ENCODE assay signal across 17 cellular contexts in the genomic region with DNA sequence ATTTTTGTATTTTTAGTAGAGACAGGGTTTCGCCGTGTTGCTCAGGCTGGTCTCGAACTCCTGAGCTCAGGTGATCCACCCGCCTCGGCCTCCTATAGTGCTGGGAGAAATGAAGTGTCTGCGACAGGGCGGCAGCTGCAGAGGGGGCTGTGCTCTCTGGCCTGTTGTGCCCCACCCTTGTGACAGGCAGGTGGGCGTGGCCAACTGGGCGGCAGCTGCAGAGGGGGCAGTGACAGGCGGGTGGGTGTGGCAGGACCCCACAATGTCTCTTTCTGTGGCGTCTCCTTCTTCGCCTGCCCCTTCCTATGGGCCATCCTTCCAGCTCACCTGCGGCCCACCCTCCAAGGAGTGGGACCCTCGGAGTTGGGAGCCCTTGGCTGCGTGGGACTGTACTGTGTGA. TPM values are rescaled to one million over a fixed set of nuclear protein-coding genes. Genes with fewer than 3 reads are reported as not detected.
DNase-seq lines count a peak whose midpoint lies in the region; ATAC-seq and TF ChIP-seq lines count a peak whose summit lies in the region.
"Had no signal": no experiment of that assay in that cellular context is flagged by ENCODE, and none has a peak within 500 bp of the region (broad histone marks: within the 10 kb centered on the region; RNA-seq: fewer than 3 reads in every experiment).

No MANE protein-coding gene starts in this region.

- TF ChIP-seq CTCF in H9 (conservative IDR thresholded peaks at IDR 0.05) (no peak), PC-9 (conservative IDR thresholded peaks at IDR 0.05) (no peak), glutamatergic neuron (IDR thresholded peaks at IDR 0.05; ENCODE audit: partially characterized antibody, unreplicated experiment) (no peak), gastrocnemius medialis (IDR thresholded peaks at IDR 0.05 in 4 of 5, conservative IDR thresholded peaks at IDR 0.05 in 1 of 5) (no peak)

- H3K4me1 Mint-ChIP-seq in H9 (peaks cover 16 to 32% of the 10 kb centered on the region in 2 experiments), glutamatergic neuron (ENCODE audit: low read depth, unreplicated experiment) (peaks cover 26% of the 10 kb centered on the region)

- H4K20me1 ChIP-seq in H9 (ENCODE audit: control insufficient read depth, insufficient read depth, insufficient read length) (no peaks in the 10 kb centered on the region), PC-9 (ENCODE audit: insufficient read depth) (peaks cover 24% of the 10 kb centered on the region; the same call in 1 of the 2 replicates)

- H3K4me3 ChIP-seq in PC-9, result no peak overlapping the region
- peak overlapping the region in 1 of 4 donors; percentile 25 for H3K4me3 ChIP-seq in gastrocnemius medialis

- H4K91ac ChIP-seq in H9 (ENCODE audit: insufficient read length, low read depth, low read length), result no peak overlapping the region

- no peak overlapping the region for H4K5ac ChIP-seq in H9 (ENCODE audit: insufficient read length, low read depth, low read length)

- DNase-seq in H9 (no peak), PC-9 (no peak), glutamatergic neuron (peak; percentile 79), gastrocnemius medialis (peak in 1 of 2 donors; percentile 82), NCI-H2196 (lab: John Stamatoyannopoulos, UW; ENCODE audit: unreplicated experiment) (no peak)
- no peak for DNase-seq in NK-92 treated with Interleukin-12 subunit alpha and Interleukin-12 subunit beta, amount 100 ng/mL, for 24 hours (lab: John Stamatoyannopoulos, UW)
- DNase-seq: activated CD4-positive, alpha-beta memory T cell treated with anti-CD3 and anti-CD28 coated beads for 36 hours; anterior cingulate cortex; mammary epithelial cell; NCI-H1694 treated with DMSO at 0.1 percent for 48 hours; NCI-H774; nucleus accumbens; stimulated activated CD4-positive, alpha-beta T cell treated with anti-CD3 and anti-CD28 coated beads, Interleukin-12 subunit alpha, Interleukin-12 subunit beta, amount 100 ng/mL, for 4 hours had no signal

- H3K36me3 Mint-ChIP-seq in H9 (ENCODE audit: insufficient read depth in 1 of 3, low read depth in 3 of 3), result peaks cover 3 to 13% (median 12%) of the 10 kb centered on the region in 3 experiments; a peak in 6 of 7 replicates
- no peaks in the 10 kb centered on the region for H3K36me3 Mint-ChIP-seq in glutamatergic neuron (ENCODE audit: unreplicated experiment)

- peak overlapping the region in 2 of 3 experiments; percentile 66 to 70; a peak in 2 of 7 replicates for H3K27ac Mint-ChIP-seq in H9
- peak overlapping the region; percentile 93 for H3K27ac Mint-ChIP-seq in glutamatergic neuron (ENCODE audit: unreplicated experiment)
- H3K27ac Mint-ChIP-seq: activated CD4-positive, alpha-beta memory T cell treated with anti-CD3 and anti-CD28 coated beads for 36 hours had no signal

- CTCF ChIA-PET in PC-9 (lab: Charles Lee), result interaction anchor here (0.6 to 0.8 kb wide), 2 partner anchors 139 to 1602 kb away, joined by 3 to 4 read pairs; no protein-coding TSS in a partner anchor

- H3K27me3 ChIP-seq in H9 (ENCODE audit: insufficient read depth, low read length), result no peaks in the 10 kb centered on the region
- H3K27me3 ChIP-seq in PC-9 (ENCODE audit: insufficient read depth, low read depth), result no peaks in the 10 kb centered on the region
- no peaks in the 10 kb centered on the region for H3K27me3 ChIP-seq in gastrocnemius medialis

- no peaks in the 10 kb centered on the region for H3K4me1 ChIP-seq in H9 (ENCODE audit: insufficient read depth, low read length)
- peaks cover 31% of the 10 kb centered on the region for H3K4me1 ChIP-seq in PC-9 (replicated peaks; ENCODE audit: insufficient read depth)
- peaks cover 73 to 88% of the 10 kb centered on the region in 2 donors for H3K4me1 ChIP-seq in gastrocnemius medialis

- no peak overlapping the region for H2BK12ac ChIP-seq in H9 (ENCODE audit: insufficient read length, low read depth, low read length)

- ATAC-seq in gastrocnemius medialis (peak in 1 of 2 donors; percentile 4), GM18498 (IDR thresholded peaks at IDR 0.05; ENCODE audit: unreplicated experiment) (no peak), HG02763 (IDR thresholded peaks at IDR 0.05; ENCODE audit: unreplicated experiment) (no peak)

- H3K9me3 Mint-ChIP-seq in H9 (no peaks in the 10 kb centered on the region), glutamatergic neuron (ENCODE audit: unreplicated experiment) (peaks cover 9% of the 10 kb centered on the region)
- H3K9me3 Mint-ChIP-seq: activated CD4-positive, alpha-beta memory T cell treated with anti-CD3 and anti-CD28 coated beads for 36 hours; CD14-positive monocyte had no signal

- H2BK120ac ChIP-seq in H9 (ENCODE audit: low read depth, low read length, poor library complexity, severe bottlenecking), result no peak overlapping the region

- H3K79me1 ChIP-seq in H9 (ENCODE audit: insufficient read depth, low read depth, low read length, poor library complexity, severe bottlenecking), result peaks cover 4% of the 10 kb centered on the region

- H2BK20ac ChIP-seq in H9 (ENCODE audit: low read depth, low read length, poor library complexity, severe bottlenecking), result no peak overlapping the region

- no peak overlapping the region for H3K4ac ChIP-seq in H9 (ENCODE audit: low read depth, low read length)

- no peak overlapping the region for H3K18ac ChIP-seq in H9 (ENCODE audit: insufficient read length, low read depth, low read length)

- no peak overlapping the region for H2BK5ac ChIP-seq in H9 (ENCODE audit: insufficient read length, low read length)

- H3K36me3 ChIP-seq in PC-9 (ENCODE audit: low read depth), result no peaks in the 10 kb centered on the region
- peaks cover 0 to 18% of the 10 kb centered on the region in 2 donors for H3K36me3 ChIP-seq in gastrocnemius medialis

- H2BK15ac ChIP-seq in H9 (ENCODE audit: low read depth, low read length), result no peak overlapping the region

- no peak overlapping the region for H3K4me3 Mint-ChIP-seq in H9
- H3K4me3 Mint-ChIP-seq in glutamatergic neuron (ENCODE audit: unreplicated experiment), result peak overlapping the region; percentile 61
- H3K4me3 Mint-ChIP-seq: activated CD4-positive, alpha-beta memory T cell treated with anti-CD3 and anti-CD28 coated beads for 36 hours; CD14-positive monocyte had no signal

- intact Hi-C loops in PC-9 (cut with micrococcal nuclease; ENCODE audit: unreplicated experiment), result no loop called here
- intact Hi-C loops in gastrocnemius medialis (cut with DNase I; ENCODE audit: low total_unique reads), result loop anchor here (10.0 kb wide), 1 partner anchor 643 kb away; a partner anchor contains a TSS

- no peak overlapping the region for H2AFZ ChIP-seq in H9 (ENCODE audit: low read length)
- H2AFZ ChIP-seq in PC-9, result no peak overlapping the region

- H3K14ac ChIP-seq in H9 (ENCODE audit: insufficient read depth, low read length), result no peak overlapping the region

- no peak overlapping the region for H3K27ac ChIP-seq in H9 (ENCODE audit: insufficient read length, low read depth, low read length)
- peak overlapping the region; percentile 78; the same call in 1 of the 2 replicates for H3K27ac ChIP-seq in PC-9
- peak overlapping the region; percentile 94 to 98 (median 96) for H3K27ac ChIP-seq in gastrocnemius medialis
- H3K27ac ChIP-seq: HL-60 had no signal

- no peak overlapping the region for H3T11ph ChIP-seq in H9 (ENCODE audit: low read length)

- H3K79me2 ChIP-seq in H9 (ENCODE audit: insufficient read depth, low read length), result peaks cover 16% of the 10 kb centered on the region; the same call in 1 of the 2 replicates
- peaks cover 54% of the 10 kb centered on the region for H3K79me2 ChIP-seq in PC-9 (ENCODE audit: low read depth)

- no peak for TF ChIP-seq POLR2A in gastrocnemius medialis (IDR thresholded peaks at IDR 0.05)

- no peak overlapping the region for H3K56ac ChIP-seq in H9 (ENCODE audit: insufficient read length, low read depth, low read length)

- WGBS in H9 (ENCODE audit: extremely low coverage, insufficient read length, low lambda C conversion rate), result no CpG with 5 or more reads among the region's 15 CpGs

- in situ Hi-C loops in gastrocnemius medialis (cut with MboI; ENCODE audit: low sequenced_read_pairs in 4 of 4), result no loop called here

- no peak overlapping the region for H2AK5ac ChIP-seq in H9 (ENCODE audit: insufficient read length, low read length)

- peaks cover 25% of the 10 kb centered on the region for H3F3A ChIP-seq in PC-9 (ENCODE audit: insufficient read depth, low read depth)

- H3K9me2 ChIP-seq in PC-9 (ENCODE audit: insufficient read depth), result no peaks in the 10 kb centered on the region

- H3K4me2 ChIP-seq in H9 (ENCODE audit: insufficient read depth, insufficient read length, low read length), result no peak overlapping the region
- no peak overlapping the region for H3K4me2 ChIP-seq in PC-9

- BruUV-seq in PC-9 (replicated peaks; lab: Mats Ljungman, UMichigan), result no TSS peak

- POLR2A ChIA-PET in PC-9 (lab: Charles Lee; ENCODE audit: unreplicated experiment), result no interaction called here

- H3K23ac ChIP-seq in H9 (ENCODE audit: insufficient read length, low read depth, low read length), result no peak overlapping the region

- no peaks in the 10 kb centered on the region for H3K9me3 ChIP-seq in H9 (ENCODE audit: control insufficient read depth, low read depth, low read length)
- no peaks in the 10 kb centered on the region for H3K9me3 ChIP-seq in PC-9 (ENCODE audit: insufficient read depth, low read depth)
- H3K9me3 ChIP-seq in gastrocnemius medialis, result no peaks in the 10 kb centered on the region

- no peak overlapping the region for H3K9ac ChIP-seq in H9 (ENCODE audit: extremely low read depth, insufficient read length, low read length)

- no peak overlapping the region for H4K8ac ChIP-seq in H9 (replicated peaks; ENCODE audit: insufficient read length, low read depth, low read length)

- no peaks in the 10 kb centered on the region for H3K23me2 ChIP-seq in H9 (ENCODE audit: insufficient read length, low read depth, low read length, poor library complexity, severe bottlenecking)

- no peaks in the 10 kb centered on the region for H3K27me3 Mint-ChIP-seq in H9 (ENCODE audit: low read depth)
- peaks cover 15% of the 10 kb centered on the region for H3K27me3 Mint-ChIP-seq in glutamatergic neuron (ENCODE audit: unreplicated experiment)
- H3K27me3 Mint-ChIP-seq: activated CD4-positive, alpha-beta memory T cell treated with anti-CD3 and anti-CD28 coated beads for 36 hours had no signal

RNA-seq across cellular contexts. Expression of a gene that starts 11.8 kb away (rescaled TPM):
- total RNA-seq in H9 (2021) (74.3 and 75.5 TPM in 2 replicates), PC-9 (2021) (53.0 and 59.5 TPM in 2 replicates), glutamatergic neuron (ENCODE audit: unreplicated experiment) (48.2 TPM), gastrocnemius medialis (100 to 1,000 TPM in 3 of 4 donors, 10 to 100 TPM in 1; 91.5 to 194 (median 149) TPM)

RNA-seq across cellular contexts. Expression of a gene that starts 20.4 kb away (rescaled TPM):
- total RNA-seq in H9 (2021) (25.6 and 28.4 TPM in 2 replicates), PC-9 (2021) (1.8 and 1.9 TPM in 2 replicates), glutamatergic neuron (ENCODE audit: unreplicated experiment) (74.7 TPM), gastrocnemius medialis (1 to 10 TPM in 1 of 4 donors, under 1 TPM in 3; 0.10 to 1.3 (median 0.53) TPM)

RNA-seq across cellular contexts. Expression of a gene that starts 24.2 kb away (rescaled TPM):
- total RNA-seq in H9 (2021), result 179 and 191 TPM in 2 replicates
- total RNA-seq in PC-9 (2021), result 157 and 214 TPM in 2 replicates
- 129 TPM for total RNA-seq in glutamatergic neuron (ENCODE audit: unreplicated experiment)
- total RNA-seq in gastrocnemius medialis, result 100 to 1,000 TPM; 189 to 442 (median 273) TPM

RNA-seq across cellular contexts. Expression of a gene that starts 31.0 kb away (rescaled TPM):
- total RNA-seq in H9 (2021), result 286 and 300 TPM in 2 replicates
- 61.4 and 92.0 TPM in 2 replicates for total RNA-seq in PC-9 (2021)
- total RNA-seq in glutamatergic neuron (ENCODE audit: unreplicated experiment), result 325 TPM
- 100 to 1,000 TPM in 2 of 4 donors, 10 to 100 TPM in 2; 34.9 to 117 (median 86.3) TPM for total RNA-seq in gastrocnemius medialis

RNA-seq across cellular contexts. Expression of a gene that starts 43.3 kb away (rescaled TPM):
- total RNA-seq in H9 (2021) (41.3 and 46.3 TPM in 2 replicates), PC-9 (2021) (75.6 and 82.4 TPM in 2 replicates), glutamatergic neuron (ENCODE audit: unreplicated experiment) (65.5 TPM), gastrocnemius medialis (10 to 100 TPM; 22.2 to 49.8 (median 30.9) TPM)
